In the genomic region with DNA sequence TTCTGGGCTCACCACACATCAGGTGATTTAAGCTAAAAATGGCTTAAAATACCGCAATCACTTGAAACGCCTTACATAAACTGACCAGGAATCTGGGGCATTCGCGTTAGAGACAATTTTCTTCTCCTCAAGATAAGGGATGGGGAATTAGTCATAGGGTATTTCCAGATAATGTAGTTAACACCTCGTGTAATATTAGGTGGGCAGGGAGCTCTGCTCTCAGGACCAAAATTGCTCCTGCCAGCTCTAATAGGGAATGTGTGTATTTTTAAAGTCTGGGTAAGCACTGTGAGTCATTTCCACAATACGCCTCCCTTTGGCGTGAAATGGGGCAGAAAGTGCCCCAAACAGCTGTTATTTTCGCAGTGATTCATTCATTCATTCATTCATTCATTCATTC, we compare ENCODE assay signal across 26 cellular contexts.
"Had no signal": no experiment of that assay in that cellular context is flagged by ENCODE, and none has a peak within 500 bp of the region (broad histone marks: within the 10 kb centered on the region; RNA-seq: fewer than 3 reads in every experiment).

No MANE protein-coding gene starts in this region.

- H3K4me1 ChIP-seq: adrenal gland, ascending aorta, gastroesophageal sphincter, vagina had no signal

- H3K4me1 Mint-ChIP-seq: activated naive CD8-positive, alpha-beta T cell treated with anti-CD3 and anti-CD28 coated beads for 36 hours; mesothelial cell of epicardium had no signal

- H2AFZ ChIP-seq: hepatocyte had no signal

- H3K79me2 ChIP-seq: hepatocyte had no signal

- H3K27me3 Mint-ChIP-seq: stimulated activated naive CD8-positive, alpha-beta T cell treated with anti-CD3 and anti-CD28 coated beads, Interleukin-15, Interleukin-2, amounts not matched to agents 100 ng/mL and 50 ng/mL, for 24 hours had no signal

- DNase-seq: activated B cell treated with CpG ODN at 0.5 μM for 24 hours; activated CD4-positive, alpha-beta T cell treated with anti-CD3 and anti-CD28 coated beads, Interleukin-2, amount 50 U/mL, for 1 hour; activated CD8-positive, alpha-beta T cell treated with anti-CD3 and anti-CD28 coated beads, Interleukin-2, amount 10 ng/mL, durations not matched to agents 7 days and 5 days; activated effector memory CD4-positive, alpha-beta T cell treated with Interleukin-2 at 50 U/mL for 16 hours; activated naive CD4-positive, alpha-beta T cell treated with anti-CD3 and anti-CD28 coated beads for 36 hours; activated naive CD8-positive, alpha-beta T cell treated with anti-CD3 and anti-CD28 coated beads for 36 hours; activated T-cell treated with anti-CD3 and anti-CD28 coated beads for 4 hours; activated T-cell treated with anti-CD3 and anti-CD28 coated beads, Interleukin-2, amount 50 U/mL, for 72 hours; adrenal gland; caudate nucleus; naive thymus-derived CD4-positive, alpha-beta T cell; occipital lobe; right cardiac atrium; stimulated activated CD4-positive, alpha-beta T cell treated with anti-CD3 and anti-CD28 coated beads, Interleukin-2, amount 100 ng/mL, for 48 hours; T-helper 2 cell had no signal

- FAIRE-seq: endothelial cell of umbilical vein, keratinocyte had no signal

- H3K27me3 ChIP-seq: adrenal gland, ascending aorta, gastroesophageal sphincter, hepatocyte, vagina had no signal

- H3K4me3 ChIP-seq: adrenal gland, ascending aorta, gastroesophageal sphincter, hepatocyte, thoracic aorta, vagina had no signal

- H3K27ac ChIP-seq: adrenal gland, ascending aorta, gastroesophageal sphincter, hepatocyte, thoracic aorta, vagina had no signal

- H3K36me3 Mint-ChIP-seq: type B pancreatic cell had no signal

- H3K4me2 ChIP-seq: hepatocyte had no signal

- H3K4me3 Mint-ChIP-seq: activated B cell treated with CpG ODN at 0.5 μM for 24 hours; activated CD8-positive, alpha-beta T cell treated with anti-CD3 and anti-CD28 coated beads, Interleukin-2, amount 10 ng/mL, durations not matched to agents 7 days and 5 days; activated naive CD4-positive, alpha-beta T cell treated with anti-CD3 and anti-CD28 coated beads for 36 hours; activated naive CD8-positive, alpha-beta T cell treated with anti-CD3 and anti-CD28 coated beads for 36 hours; activated T-cell treated with anti-CD3 and anti-CD28 coated beads, Interleukin-2, amount 50 U/mL, for 72 hours; mesothelial cell of epicardium; naive thymus-derived CD4-positive, alpha-beta T cell; neural crest cell; stimulated activated naive CD8-positive, alpha-beta T cell treated with anti-CD3 and anti-CD28 coated beads, Interleukin-15, Interleukin-2, amounts not matched to agents 100 ng/mL and 50 ng/mL, for 24 hours; type B pancreatic cell had no signal

- H3K9me3 ChIP-seq: adrenal gland, gastroesophageal sphincter, thoracic aorta, vagina had no signal

- ATAC-seq: activated CD8-positive, alpha-beta T cell treated with anti-CD3 and anti-CD28 coated beads, Interleukin-2, amount 10 ng/mL, durations not matched to agents 7 days and 5 days; activated T-cell treated with anti-CD3 and anti-CD28 coated beads, Interleukin-2, amount 50 U/mL, for 72 hours; gastroesophageal sphincter; naive thymus-derived CD4-positive, alpha-beta T cell had no signal

- H3K27ac Mint-ChIP-seq: activated B cell treated with CpG ODN at 0.5 μM for 24 hours; activated CD8-positive, alpha-beta T cell treated with anti-CD3 and anti-CD28 coated beads, Interleukin-2, amount 10 ng/mL, durations not matched to agents 7 days and 5 days; activated naive CD4-positive, alpha-beta T cell treated with anti-CD3 and anti-CD28 coated beads for 36 hours; activated naive CD8-positive, alpha-beta T cell treated with anti-CD3 and anti-CD28 coated beads for 36 hours; activated T-cell treated with anti-CD3 and anti-CD28 coated beads, Interleukin-2, amount 50 U/mL, for 72 hours; mesothelial cell of epicardium; stimulated activated naive CD8-positive, alpha-beta T cell treated with anti-CD3 and anti-CD28 coated beads, Interleukin-15, Interleukin-2, amounts not matched to agents 100 ng/mL and 50 ng/mL, for 24 hours; type B pancreatic cell had no signal

- H3K9me3 Mint-ChIP-seq: activated B cell treated with CpG ODN at 0.5 μM for 24 hours, type B pancreatic cell had no signal

- H3K36me3 ChIP-seq: adrenal gland, ascending aorta, gastroesophageal sphincter, thoracic aorta, vagina had no signal
